16 cellular contexts compared by ENCODE assay signal in the genomic region with DNA sequence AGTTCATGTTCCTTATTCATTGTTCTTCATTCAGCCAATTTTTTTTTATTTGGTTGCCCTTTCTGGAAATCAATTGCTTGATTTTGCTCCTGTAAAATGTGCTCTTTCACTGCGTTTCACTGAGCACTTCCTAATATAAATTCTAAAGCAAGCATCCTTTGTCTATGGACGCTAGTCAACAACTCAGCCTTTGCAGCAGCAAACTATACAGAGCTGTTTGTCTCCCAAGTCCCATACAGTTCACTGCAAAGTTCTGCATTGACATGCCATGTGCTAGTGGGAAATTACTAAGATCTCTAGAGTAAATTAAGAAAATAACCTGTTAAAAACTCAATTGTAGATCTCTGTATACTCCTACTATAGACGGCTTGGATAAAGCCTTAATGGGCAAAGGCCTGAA.
A peak's percentile ranks its signal among the peaks of the same experiment; 100 is the strongest.
DNase-seq lines count a peak whose midpoint lies in the region; ATAC-seq and TF ChIP-seq lines count a peak whose summit lies in the region.
"Had no signal": no experiment of that assay in that cellular context is flagged by ENCODE, and none has a peak within 500 bp of the region (broad histone marks: within the 10 kb centered on the region; RNA-seq: fewer than 3 reads in every experiment).

No MANE protein-coding gene starts in this region.

- no peaks in the 10 kb centered on the region for H3K79me2 ChIP-seq in smooth muscle cell (ENCODE audit: low read depth)
- H3K79me2 ChIP-seq: hepatocyte had no signal

- H3K4me1 Mint-ChIP-seq in activated CD8-positive, alpha-beta memory T cell treated with anti-CD3 and anti-CD28 coated beads, Interleukin-2, amount 10 ng/mL, durations not matched to agents 7 days and 5 days = peaks cover 94% of the 10 kb centered on the region

- H3K4me1 ChIP-seq in effector memory CD4-positive, alpha-beta T cell (ENCODE audit: control insufficient read depth, insufficient read depth, low read length, poor library complexity, severe bottlenecking) = peaks cover 61% of the 10 kb centered on the region
- H3K4me1 ChIP-seq in smooth muscle cell (ENCODE audit: low read depth) (no peaks in the 10 kb centered on the region), body of pancreas (peaks cover 10% of the 10 kb centered on the region)

- H3K9me3 ChIP-seq in effector memory CD4-positive, alpha-beta T cell (ENCODE audit: control insufficient read depth, low read length) = no peaks in the 10 kb centered on the region
- no peaks in the 10 kb centered on the region for H3K9me3 ChIP-seq in smooth muscle cell (replicated peaks; ENCODE audit: low read depth)
- H3K9me3 ChIP-seq in body of pancreas = no peaks in the 10 kb centered on the region
- H3K9me3 ChIP-seq: adrenal gland had no signal

- no peaks in the 10 kb centered on the region for H4K20me1 ChIP-seq in smooth muscle cell (ENCODE audit: low read depth)

- no peak overlapping the region for H2AFZ ChIP-seq in smooth muscle cell (ENCODE audit: low read depth)
- H2AFZ ChIP-seq: hepatocyte had no signal

- 75% methylated on average over 3 of the region's 3 CpGs for WGBS in smooth muscle cell (ENCODE audit: low lambda C conversion rate)
- WGBS in body of pancreas, 2 donors = 86 to 91% methylated on average over 3 of the region's 3 CpGs

- intact Hi-C loops in body of pancreas (cut with DNase I) = no loop called here

- H3K27me3 ChIP-seq in effector memory CD4-positive, alpha-beta T cell (replicated peaks; ENCODE audit: control insufficient read depth, insufficient read depth, low read length, poor library complexity, severe bottlenecking) = no peaks in the 10 kb centered on the region
- H3K27me3 ChIP-seq in smooth muscle cell (ENCODE audit: low read depth) (no peaks in the 10 kb centered on the region), body of pancreas (no peaks in the 10 kb centered on the region)
- H3K27me3 ChIP-seq: adrenal gland, hepatocyte had no signal

- ATAC-seq in activated CD8-positive, alpha-beta memory T cell treated with anti-CD3 and anti-CD28 coated beads, Interleukin-2, amount 10 ng/mL, durations not matched to agents 7 days and 5 days = no peak
- ATAC-seq in GM21423 (IDR thresholded peaks at IDR 0.05; ENCODE audit: unreplicated experiment) (no peak), body of pancreas (no peak)

- H3F3A ChIP-seq in smooth muscle cell (ENCODE audit: low read depth) = no peaks in the 10 kb centered on the region

- H3K9me3 Mint-ChIP-seq in activated CD8-positive, alpha-beta memory T cell treated with anti-CD3 and anti-CD28 coated beads, Interleukin-2, amount 10 ng/mL, durations not matched to agents 7 days and 5 days (ENCODE audit: low read depth) = no peaks in the 10 kb centered on the region

- no peak overlapping the region for H3K9ac ChIP-seq in smooth muscle cell (ENCODE audit: low read depth)

- H3K36me3 ChIP-seq in effector memory CD4-positive, alpha-beta T cell (ENCODE audit: control insufficient read depth, insufficient read depth, low read length) = no peaks in the 10 kb centered on the region
- no peaks in the 10 kb centered on the region for H3K36me3 ChIP-seq in smooth muscle cell (ENCODE audit: low read depth)
- H3K36me3 ChIP-seq in body of pancreas (replicated peaks in 1 of 2; ENCODE audit: insufficient read depth in 1 of 2, low read depth in 2 of 2) = no peaks in the 10 kb centered on the region
- H3K36me3 ChIP-seq: adrenal gland had no signal

- TF ChIP-seq POLR2A in body of pancreas (IDR thresholded peaks at IDR 0.05) = no peak

- CTCF ChIA-PET in activated CD8-positive, alpha-beta memory T cell treated with anti-CD3 and anti-CD28 coated beads, Interleukin-2, amount 10 ng/mL, durations not matched to agents 7 days and 5 days (lab: Charles Lee) = interaction anchor here (0.6 to 6.0 kb wide), 10 partner anchors 8 to 235 kb away, joined by 3 to 47 read pairs (median 5); partner anchors contain the start of gene BHLHE40

- H3K4me3 ChIP-seq in effector memory CD4-positive, alpha-beta T cell (ENCODE audit: insufficient read depth, low read depth, low read length, poor library complexity, severe bottlenecking) = no peak overlapping the region
- H3K4me3 ChIP-seq in smooth muscle cell (no peak overlapping the region), body of pancreas (no peak overlapping the region)
- H3K4me3 ChIP-seq: adrenal gland, hepatocyte, SK-N-MC had no signal

- no peaks in the 10 kb centered on the region for H3K27me3 Mint-ChIP-seq in activated CD8-positive, alpha-beta memory T cell treated with anti-CD3 and anti-CD28 coated beads, Interleukin-2, amount 10 ng/mL, durations not matched to agents 7 days and 5 days

- no peak overlapping the region for H3K4me2 ChIP-seq in smooth muscle cell
- H3K4me2 ChIP-seq: hepatocyte had no signal

- DNase-seq in activated CD8-positive, alpha-beta memory T cell treated with anti-CD3 and anti-CD28 coated beads, Interleukin-2, amount 10 ng/mL, durations not matched to agents 7 days and 5 days = no peak
- DNase-seq in activated CD8-positive, alpha-beta memory T cell treated with anti-CD3 and anti-CD28 coated beads, Interleukin-2, amount 50 U/mL, for 48 hours = no peak
- no peak for DNase-seq in effector memory CD4-positive, alpha-beta T cell
- no peak for DNase-seq in smooth muscle cell (lab: John Stamatoyannopoulos, UW; ENCODE audit: unreplicated experiment)
- DNase-seq in body of pancreas = no peak
- no peak for DNase-seq in NCI-H2171 treated with DMSO at 0.1 percent for 48 hours (lab: John Stamatoyannopoulos, UW)
- DNase-seq: adrenal gland; kidney; mesendoderm; NCI-H1417 treated with DMSO at 0.1 percent for 48 hours; NCI-H774; stimulated activated CD4-positive, alpha-beta T cell treated with anti-CD3 and anti-CD28 coated beads, Interleukin-15, amount 100 ng/mL, for 24 hours had no signal

- H3K36me3 Mint-ChIP-seq in activated CD8-positive, alpha-beta memory T cell treated with anti-CD3 and anti-CD28 coated beads, Interleukin-2, amount 10 ng/mL, durations not matched to agents 7 days and 5 days = peaks cover 41% of the 10 kb centered on the region

- no peak overlapping the region for H3K4me3 Mint-ChIP-seq in activated CD8-positive, alpha-beta memory T cell treated with anti-CD3 and anti-CD28 coated beads, Interleukin-2, amount 10 ng/mL, durations not matched to agents 7 days and 5 days

- peak overlapping the region; percentile 86 for H3K27ac Mint-ChIP-seq in activated CD8-positive, alpha-beta memory T cell treated with anti-CD3 and anti-CD28 coated beads, Interleukin-2, amount 10 ng/mL, durations not matched to agents 7 days and 5 days

- TF ChIP-seq CTCF in VCaP (conservative IDR thresholded peaks at IDR 0.05) (no peak), smooth muscle cell (IDR thresholded peaks at IDR 0.05; ENCODE audit: borderline replicate concordance, insufficient read depth, poor library complexity, severe bottlenecking) (no peak), body of pancreas (IDR thresholded peaks at IDR 0.05) (no peak)

- peak overlapping the region; percentile 70 for H3K27ac ChIP-seq in VCaP
- H3K27ac ChIP-seq in effector memory CD4-positive, alpha-beta T cell (ENCODE audit: insufficient read depth, low read length, poor library complexity, severe bottlenecking) = peak overlapping the region; percentile 87
- peak overlapping the region; percentile 13 for H3K27ac ChIP-seq in smooth muscle cell (ENCODE audit: low read depth)
- no peak overlapping the region for H3K27ac ChIP-seq in body of pancreas
- H3K27ac ChIP-seq: adrenal gland, hepatocyte, SK-N-MC had no signal

Comparison
In these comparisons a context has a peak if more than half of its experiments do, and no peak if none do; other contexts are left out.
1. H3K27ac ChIP-seq: peak in VCaP (single experiment), effector memory CD4-positive, alpha-beta T cell (single experiment) and smooth muscle cell (single experiment); none in body of pancreas (0 of 4).